In genomic region chr10:103078309-103078615, GRCh38 we compare ENCODE assay signal across 15 cellular contexts.
DNase-seq lines count a peak whose midpoint lies in the region; ATAC-seq and TF ChIP-seq lines count a peak whose summit lies in the region.
"Had no signal": no experiment of that assay in that cellular context is flagged by ENCODE, and none has a peak within 500 bp of the region (broad histone marks: within the 10 kb centered on the region; RNA-seq: fewer than 3 reads in every experiment).

No MANE protein-coding gene starts in this region.

- H3K4me3 Mint-ChIP-seq in endothelial cell (ENCODE audit: unreplicated experiment): no peak overlapping the region
- no peak overlapping the region for H3K4me3 Mint-ChIP-seq in activated CD4-positive, alpha-beta T cell treated with anti-CD3 and anti-CD28 coated beads, Interleukin-2, amount 10 ng/mL, durations not matched to agents 24 days and 14 days
- H3K4me3 Mint-ChIP-seq: CD4-positive, alpha-beta T cell; H9 had no signal

- H3K9me3 Mint-ChIP-seq in endothelial cell (ENCODE audit: unreplicated experiment): no peaks in the 10 kb centered on the region
- H3K9me3 Mint-ChIP-seq in activated CD4-positive, alpha-beta T cell treated with anti-CD3 and anti-CD28 coated beads, Interleukin-2, amount 10 ng/mL, durations not matched to agents 24 days and 14 days: no peaks in the 10 kb centered on the region
- H3K9me3 Mint-ChIP-seq: CD4-positive, alpha-beta T cell; H9 had no signal

- H3K4me1 ChIP-seq in HEK293 (ENCODE audit: control insufficient read depth, insufficient read depth, low read length) (no peaks in the 10 kb centered on the region), osteoblast (ENCODE audit: insufficient read depth, low read length) (no peaks in the 10 kb centered on the region)
- H3K4me1 ChIP-seq: BLaER1 treated with 17β-estradiol and CSF1 and Interleukin-3, amounts not matched to agents 10 nM and 100 nM had no signal

- H3K27ac Mint-ChIP-seq in endothelial cell (ENCODE audit: unreplicated experiment): peak overlapping the region; percentile 2
- H3K27ac Mint-ChIP-seq in activated CD4-positive, alpha-beta T cell treated with anti-CD3 and anti-CD28 coated beads, Interleukin-2, amount 10 ng/mL, durations not matched to agents 24 days and 14 days: no peak overlapping the region
- H3K27ac Mint-ChIP-seq: CD4-positive, alpha-beta T cell had no signal

- TF ChIP-seq CTCF in HEK293 (tag by site-specific recombination; IDR thresholded peaks at IDR 0.05) (no peak), endothelial cell (IDR thresholded peaks at IDR 0.05; ENCODE audit: unreplicated experiment) (no peak), osteoblast (IDR thresholded peaks at IDR 0.05; ENCODE audit: extremely low read depth, low read depth, low read length) (no peak)

- H3K36me3 ChIP-seq in HEK293 (ENCODE audit: control insufficient read depth in 2 of 2, insufficient read depth in 1 of 2, low read length in 2 of 2): peaks cover 0 to 46% of the 10 kb centered on the region in 2 experiments
- H3K36me3 ChIP-seq in osteoblast (ENCODE audit: insufficient read depth, low read length): no peaks in the 10 kb centered on the region

- CTCF ChIA-PET in HEK293 (lab: Yijun Ruan, JAX): interaction anchor here (0.6 to 0.7 kb wide), 2 partner anchors 9 to 24 kb away, joined by 3 read pairs; no protein-coding TSS in a partner anchor

- no peaks in the 10 kb centered on the region for H4K20me1 ChIP-seq in osteoblast (ENCODE audit: insufficient read depth, low read length)

- peaks cover 4% of the 10 kb centered on the region for H3K27me3 Mint-ChIP-seq in endothelial cell (ENCODE audit: unreplicated experiment)
- no peaks in the 10 kb centered on the region for H3K27me3 Mint-ChIP-seq in activated CD4-positive, alpha-beta T cell treated with anti-CD3 and anti-CD28 coated beads, Interleukin-2, amount 10 ng/mL, durations not matched to agents 24 days and 14 days
- H3K27me3 Mint-ChIP-seq: CD4-positive, alpha-beta T cell had no signal

- no peaks in the 10 kb centered on the region for H3K27me3 ChIP-seq in osteoblast (ENCODE audit: insufficient read depth, low read length)
- H3K27me3 ChIP-seq: BLaER1 treated with 17β-estradiol and CSF1 and Interleukin-3, amounts not matched to agents 10 nM and 100 nM had no signal

- POLR2A ChIA-PET in HEK293 (lab: Yijun Ruan, JAX): no interaction called here

- no peak for ATAC-seq in GM19023 (IDR thresholded peaks at IDR 0.05; ENCODE audit: unreplicated experiment)

- intact Hi-C loops in activated CD4-positive, alpha-beta T cell treated with anti-CD3 and anti-CD28 coated beads, Interleukin-2, amount 10 ng/mL, durations not matched to agents 24 days and 14 days (cut with micrococcal nuclease): no loop called here

- H3K4me3 ChIP-seq in HEK293 (ENCODE audit: low read depth, low read length) (no peak overlapping the region), osteoblast (ENCODE audit: insufficient read depth, low read length) (no peak overlapping the region)
- H3K4me3 ChIP-seq: BLaER1 treated with 17β-estradiol and CSF1 and Interleukin-3, amounts not matched to agents 10 nM and 100 nM had no signal

- no peak overlapping the region for H2AFZ ChIP-seq in osteoblast (ENCODE audit: low read length)

- no peak for DNase-seq in endothelial cell (ENCODE audit: low spot score)
- DNase-seq in osteoblast (ENCODE audit: insufficient read length, low spot score, missing footprints): peak; percentile 45
- no peak for DNase-seq in activated CD4-positive, alpha-beta T cell treated with anti-CD3 and anti-CD28 coated beads, Interleukin-2, amount 10 ng/mL, durations not matched to agents 24 days and 14 days
- no peak for DNase-seq in activated CD4-positive, alpha-beta T cell treated with anti-CD3 and anti-CD28 coated beads, Interleukin-2, amount 50 U/mL, for 1 hour
- DNase-seq in hepatic stellate cell (ENCODE audit: low spot score): no peak
- DNase-seq: ACHN; Calu3; CD4-positive, alpha-beta T cell; DMS 273 treated with DMSO at 0.1 percent for 48 hours; GOT3; H9 had no signal

- H3K4me2 ChIP-seq in osteoblast (ENCODE audit: insufficient read depth, low read length): no peak overlapping the region
- H3K4me2 ChIP-seq: BLaER1 treated with 17β-estradiol and CSF1 and Interleukin-3, amounts not matched to agents 10 nM and 100 nM had no signal

- H3K9me3 ChIP-seq in HEK293 (ENCODE audit: control insufficient read depth, insufficient read depth, low read depth, low read length): no peaks in the 10 kb centered on the region
- H3K9me3 ChIP-seq in osteoblast (ENCODE audit: low read depth, low read length): no peaks in the 10 kb centered on the region
- H3K9me3 ChIP-seq: BLaER1 treated with 17β-estradiol and CSF1 and Interleukin-3, amounts not matched to agents 10 nM and 100 nM had no signal

- peaks cover 7% of the 10 kb centered on the region for H3K36me3 Mint-ChIP-seq in endothelial cell (ENCODE audit: low read depth, unreplicated experiment)
- peaks cover 5% of the 10 kb centered on the region for H3K36me3 Mint-ChIP-seq in activated CD4-positive, alpha-beta T cell treated with anti-CD3 and anti-CD28 coated beads, Interleukin-2, amount 10 ng/mL, durations not matched to agents 24 days and 14 days (ENCODE audit: low read depth)

- H3K4me1 Mint-ChIP-seq in endothelial cell (ENCODE audit: unreplicated experiment): no peaks in the 10 kb centered on the region
- H3K4me1 Mint-ChIP-seq in activated CD4-positive, alpha-beta T cell treated with anti-CD3 and anti-CD28 coated beads, Interleukin-2, amount 10 ng/mL, durations not matched to agents 24 days and 14 days: no peaks in the 10 kb centered on the region

- peak overlapping the region; percentile 14; the same call in 1 of the 2 replicates for H3K27ac ChIP-seq in HEK293 (ENCODE audit: extremely low read depth, low read depth, low read length)
- no peak overlapping the region for H3K27ac ChIP-seq in osteoblast (ENCODE audit: low read depth, low read length)
- peak overlapping the region; percentile 23 for H3K27ac ChIP-seq in temporal lobe (ENCODE audit: low read depth, low read length)
- H3K27ac ChIP-seq: BLaER1 treated with 17β-estradiol and CSF1 and Interleukin-3, amounts not matched to agents 10 nM and 100 nM had no signal

- H3K79me2 ChIP-seq in osteoblast (ENCODE audit: insufficient read depth, low read length): no peaks in the 10 kb centered on the region

TF ChIP-seq in HEK293, 187 proteins besides CTCF, POLR2A, EP300 and RAD21:
- TF ChIP-seq KLF8 (tag by site-specific recombination; IDR thresholded peaks at IDR 0.05) (no peak), ZNF274 (IDR thresholded peaks at IDR 0.05; ENCODE audit: low read length) (no peak), ZNF274 (tag by site-specific recombination; IDR thresholded peaks at IDR 0.05; ENCODE audit: borderline replicate concordance) (no peak), ZBTB48 (tag by site-specific recombination; IDR thresholded peaks at IDR 0.05) (no peak), TSHZ1 (tag by site-specific recombination; IDR thresholded peaks at IDR 0.05; ENCODE audit: borderline replicate concordance) (no peak), HIC1 (tag by site-specific recombination; IDR thresholded peaks at IDR 0.05) (no peak), RBAK (tag by site-specific recombination; IDR thresholded peaks at IDR 0.05) (no peak)
